In the genomic region with DNA sequence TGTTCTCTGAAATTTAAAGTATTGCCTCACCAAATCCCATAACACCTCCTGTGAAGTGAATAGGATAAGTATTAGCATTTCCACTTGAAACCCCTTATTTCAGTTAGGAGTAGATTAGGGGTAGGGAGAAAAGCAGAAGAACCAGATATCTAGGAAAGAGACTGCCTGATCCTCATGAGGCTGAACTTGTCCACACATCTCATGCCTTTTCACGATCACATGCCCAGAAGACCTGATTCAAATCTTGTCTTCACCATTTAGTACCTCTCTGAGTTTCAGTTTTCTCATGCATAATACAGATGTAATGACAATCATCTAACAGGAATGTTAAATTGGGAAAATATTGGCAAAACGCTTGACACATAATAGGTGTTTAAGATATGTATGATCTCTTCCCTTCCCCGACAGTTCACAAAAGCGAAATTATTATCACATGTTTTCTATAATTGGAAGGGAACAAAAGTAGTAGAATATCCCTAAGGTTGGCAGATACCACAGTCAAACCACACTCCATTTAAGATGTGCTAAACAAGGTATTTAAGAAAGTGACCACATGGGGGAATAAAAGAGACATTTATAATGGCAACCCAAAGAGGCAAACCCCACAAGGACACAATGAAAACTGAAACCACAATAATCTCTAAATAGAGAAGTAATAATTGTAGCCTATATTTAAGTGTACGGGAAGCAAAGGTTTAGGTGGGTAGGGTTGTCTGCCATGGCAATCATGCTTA, we compare ENCODE assay signal across 1 cellular context.
TF ChIP-seq lines count a peak whose summit lies in the region.

No MANE protein-coding gene starts in this region.

TF ChIP-seq in WTC11, 78 proteins besides CTCF, POLR2A, EP300 and RAD21 (continued from another document):
- TF ChIP-seq, protein P1, sequence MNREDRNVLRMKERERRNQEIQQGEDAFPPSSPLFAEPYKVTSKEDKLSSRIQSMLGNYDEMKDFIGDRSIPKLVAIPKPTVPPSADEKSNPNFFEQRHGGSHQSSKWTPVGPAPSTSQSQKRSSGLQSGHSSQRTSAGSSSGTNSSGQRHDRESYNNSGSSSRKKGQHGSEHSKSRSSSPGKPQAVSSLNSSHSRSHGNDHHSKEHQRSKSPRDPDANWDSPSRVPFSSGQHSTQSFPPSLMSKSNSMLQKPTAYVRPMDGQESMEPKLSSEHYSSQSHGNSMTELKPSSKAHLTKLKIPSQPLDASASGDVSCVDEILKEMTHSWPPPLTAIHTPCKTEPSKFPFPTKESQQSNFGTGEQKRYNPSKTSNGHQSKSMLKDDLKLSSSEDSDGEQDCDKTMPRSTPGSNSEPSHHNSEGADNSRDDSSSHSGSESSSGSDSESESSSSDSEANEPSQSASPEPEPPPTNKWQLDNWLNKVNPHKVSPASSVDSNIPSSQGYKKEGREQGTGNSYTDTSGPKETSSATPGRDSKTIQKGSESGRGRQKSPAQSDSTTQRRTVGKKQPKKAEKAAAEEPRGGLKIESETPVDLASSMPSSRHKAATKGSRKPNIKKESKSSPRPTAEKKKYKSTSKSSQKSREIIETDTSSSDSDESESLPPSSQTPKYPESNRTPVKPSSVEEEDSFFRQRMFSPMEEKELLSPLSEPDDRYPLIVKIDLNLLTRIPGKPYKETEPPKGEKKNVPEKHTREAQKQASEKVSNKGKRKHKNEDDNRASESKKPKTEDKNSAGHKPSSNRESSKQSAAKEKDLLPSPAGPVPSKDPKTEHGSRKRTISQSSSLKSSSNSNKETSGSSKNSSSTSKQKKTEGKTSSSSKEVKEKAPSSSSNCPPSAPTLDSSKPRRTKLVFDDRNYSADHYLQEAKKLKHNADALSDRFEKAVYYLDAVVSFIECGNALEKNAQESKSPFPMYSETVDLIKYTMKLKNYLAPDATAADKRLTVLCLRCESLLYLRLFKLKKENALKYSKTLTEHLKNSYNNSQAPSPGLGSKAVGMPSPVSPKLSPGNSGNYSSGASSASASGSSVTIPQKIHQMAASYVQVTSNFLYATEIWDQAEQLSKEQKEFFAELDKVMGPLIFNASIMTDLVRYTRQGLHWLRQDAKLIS (CRISPR knock-in tag; IDR thresholded peaks at IDR 0.05; ENCODE audit: borderline replicate concordance), result no peak
- TF ChIP-seq ZNF423 (CRISPR knock-in tag; IDR thresholded peaks at IDR 0.05), result no peak
- TF ChIP-seq, protein P2, sequence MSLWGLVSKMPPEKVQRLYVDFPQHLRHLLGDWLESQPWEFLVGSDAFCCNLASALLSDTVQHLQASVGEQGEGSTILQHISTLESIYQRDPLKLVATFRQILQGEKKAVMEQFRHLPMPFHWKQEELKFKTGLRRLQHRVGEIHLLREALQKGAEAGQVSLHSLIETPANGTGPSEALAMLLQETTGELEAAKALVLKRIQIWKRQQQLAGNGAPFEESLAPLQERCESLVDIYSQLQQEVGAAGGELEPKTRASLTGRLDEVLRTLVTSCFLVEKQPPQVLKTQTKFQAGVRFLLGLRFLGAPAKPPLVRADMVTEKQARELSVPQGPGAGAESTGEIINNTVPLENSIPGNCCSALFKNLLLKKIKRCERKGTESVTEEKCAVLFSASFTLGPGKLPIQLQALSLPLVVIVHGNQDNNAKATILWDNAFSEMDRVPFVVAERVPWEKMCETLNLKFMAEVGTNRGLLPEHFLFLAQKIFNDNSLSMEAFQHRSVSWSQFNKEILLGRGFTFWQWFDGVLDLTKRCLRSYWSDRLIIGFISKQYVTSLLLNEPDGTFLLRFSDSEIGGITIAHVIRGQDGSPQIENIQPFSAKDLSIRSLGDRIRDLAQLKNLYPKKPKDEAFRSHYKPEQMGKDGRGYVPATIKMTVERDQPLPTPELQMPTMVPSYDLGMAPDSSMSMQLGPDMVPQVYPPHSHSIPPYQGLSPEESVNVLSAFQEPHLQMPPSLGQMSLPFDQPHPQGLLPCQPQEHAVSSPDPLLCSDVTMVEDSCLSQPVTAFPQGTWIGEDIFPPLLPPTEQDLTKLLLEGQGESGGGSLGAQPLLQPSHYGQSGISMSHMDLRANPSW (CRISPR knock-in tag; conservative IDR thresholded peaks at IDR 0.05; ENCODE audit: low read depth), result no peak
- TF ChIP-seq MYBL2 (CRISPR knock-in tag; IDR thresholded peaks at IDR 0.05), result no peak
- no peak for TF ChIP-seq NFATC4 (CRISPR knock-in tag; IDR thresholded peaks at IDR 0.05)
- TF ChIP-seq CREM (CRISPR knock-in tag; IDR thresholded peaks at IDR 0.05), result no peak
- TF ChIP-seq ZNF396 (CRISPR knock-in tag; IDR thresholded peaks at IDR 0.05; ENCODE audit: borderline replicate concordance), result no peak
- no peak for TF ChIP-seq OVOL2 (CRISPR knock-in tag; IDR thresholded peaks at IDR 0.05; ENCODE audit: borderline replicate concordance)
- TF ChIP-seq, protein P3, sequence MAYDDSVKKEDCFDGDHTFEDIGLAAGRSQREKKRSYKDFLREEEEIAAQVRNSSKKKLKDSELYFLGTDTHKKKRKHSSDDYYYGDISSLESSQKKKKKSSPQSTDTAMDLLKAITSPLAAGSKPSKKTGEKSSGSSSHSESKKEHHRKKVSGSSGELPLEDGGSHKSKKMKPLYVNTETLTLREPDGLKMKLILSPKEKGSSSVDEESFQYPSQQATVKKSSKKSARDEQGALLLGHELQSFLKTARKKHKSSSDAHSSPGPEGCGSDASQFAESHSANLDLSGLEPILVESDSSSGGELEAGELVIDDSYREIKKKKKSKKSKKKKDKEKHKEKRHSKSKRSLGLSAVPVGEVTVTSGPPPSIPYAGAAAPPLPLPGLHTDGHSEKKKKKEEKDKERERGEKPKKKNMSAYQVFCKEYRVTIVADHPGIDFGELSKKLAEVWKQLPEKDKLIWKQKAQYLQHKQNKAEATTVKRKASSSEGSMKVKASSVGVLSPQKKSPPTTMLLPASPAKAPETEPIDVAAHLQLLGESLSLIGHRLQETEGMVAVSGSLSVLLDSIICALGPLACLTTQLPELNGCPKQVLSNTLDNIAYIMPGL (CRISPR knock-in tag; IDR thresholded peaks at IDR 0.05), result no peak
- no peak for TF ChIP-seq ZNF232 (CRISPR knock-in tag; IDR thresholded peaks at IDR 0.05)
- no peak for TF ChIP-seq SOX15 (CRISPR knock-in tag; IDR thresholded peaks at IDR 0.05)
- TF ChIP-seq, protein P4, sequence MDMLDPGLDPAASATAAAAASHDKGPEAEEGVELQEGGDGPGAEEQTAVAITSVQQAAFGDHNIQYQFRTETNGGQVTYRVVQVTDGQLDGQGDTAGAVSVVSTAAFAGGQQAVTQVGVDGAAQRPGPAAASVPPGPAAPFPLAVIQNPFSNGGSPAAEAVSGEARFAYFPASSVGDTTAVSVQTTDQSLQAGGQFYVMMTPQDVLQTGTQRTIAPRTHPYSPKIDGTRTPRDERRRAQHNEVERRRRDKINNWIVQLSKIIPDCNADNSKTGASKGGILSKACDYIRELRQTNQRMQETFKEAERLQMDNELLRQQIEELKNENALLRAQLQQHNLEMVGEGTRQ (CRISPR knock-in tag; IDR thresholded peaks at IDR 0.05), result no peak
